Comparison of ENCODE assay signal across 22 cellular contexts in the genomic region with DNA sequence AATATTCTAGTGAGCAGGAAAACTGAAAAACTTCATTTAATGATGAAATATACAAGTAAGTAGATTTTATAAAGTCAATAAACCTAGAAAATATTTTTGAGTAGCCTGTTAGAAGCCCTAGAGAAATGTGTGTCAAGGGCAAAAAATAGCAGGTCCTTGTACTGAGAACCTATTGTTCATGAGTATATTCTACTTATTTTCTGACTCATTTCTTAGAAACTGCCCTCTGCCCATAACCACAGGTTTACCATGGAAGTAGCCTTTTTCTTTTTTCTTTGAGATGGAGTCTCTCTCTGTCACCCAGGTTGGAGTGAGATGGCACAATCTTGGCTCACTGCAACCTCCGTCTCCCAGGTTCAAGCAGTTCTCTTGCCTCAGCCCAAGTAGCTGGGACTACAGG. TPM values are rescaled to one million over a fixed set of nuclear protein-coding genes. Genes with fewer than 3 reads are reported as not detected.
DNase-seq lines count a peak whose midpoint lies in the region; ATAC-seq and TF ChIP-seq lines count a peak whose summit lies in the region.
"Had no signal": no experiment of that assay in that cellular context is flagged by ENCODE, and none has a peak within 500 bp of the region (broad histone marks: within the 10 kb centered on the region; RNA-seq: fewer than 3 reads in every experiment).

No MANE protein-coding gene starts in this region.

- no peak for DNase-seq in activated CD8-positive, alpha-beta T cell treated with anti-CD3 and anti-CD28 coated beads for 36 hours
- DNase-seq in activated CD8-positive, alpha-beta T cell treated with anti-CD3 and anti-CD28 coated beads, Interleukin-2, amount 10 ng/mL, durations not matched to agents 7 days and 5 days: no peak
- peak; percentile 40 for DNase-seq in LHCN-M2 (ENCODE audit: low read depth)
- DNase-seq in OCI-M1 (lab: John Stamatoyannopoulos, UW): peak; percentile 41
- DNase-seq in renal cortical epithelial cell (ENCODE audit: low read depth): peak; percentile 43
- DNase-seq in activated CD4-positive, CD25-positive, alpha-beta regulatory T cell treated with anti-CD3 and anti-CD28 coated beads, Interleukin-2, amount 50 U/mL, for 72 hours: no peak
- DNase-seq in HuH-7.5 (ENCODE audit: low spot score): no peak
- DNase-seq: COR-L47, DMS 273 treated with DMSO at 0.1 percent for 48 hours, DND-41, GDM1, KG1, NCI-H1105 treated with DMSO at 0.1 percent for 48 hours, NCI-H1694, NCI-H2081 treated with DMSO at 0.1 percent for 48 hours, PC-9 had no signal

- H3K36me3 Mint-ChIP-seq in activated CD8-positive, alpha-beta T cell treated with anti-CD3 and anti-CD28 coated beads for 36 hours (ENCODE audit: low read depth): no peaks in the 10 kb centered on the region
- no peaks in the 10 kb centered on the region for H3K36me3 Mint-ChIP-seq in activated CD8-positive, alpha-beta T cell treated with anti-CD3 and anti-CD28 coated beads, Interleukin-2, amount 10 ng/mL, durations not matched to agents 7 days and 5 days (ENCODE audit: low read depth)

- peaks cover 21% of the 10 kb centered on the region for H3K4me1 Mint-ChIP-seq in activated CD8-positive, alpha-beta T cell treated with anti-CD3 and anti-CD28 coated beads for 36 hours (ENCODE audit: low read depth)
- peaks cover 34% of the 10 kb centered on the region for H3K4me1 Mint-ChIP-seq in activated CD8-positive, alpha-beta T cell treated with anti-CD3 and anti-CD28 coated beads, Interleukin-2, amount 10 ng/mL, durations not matched to agents 7 days and 5 days (ENCODE audit: low read depth)

- no peaks in the 10 kb centered on the region for H3K27me3 Mint-ChIP-seq in activated CD8-positive, alpha-beta T cell treated with anti-CD3 and anti-CD28 coated beads for 36 hours
- H3K27me3 Mint-ChIP-seq in activated CD8-positive, alpha-beta T cell treated with anti-CD3 and anti-CD28 coated beads, Interleukin-2, amount 10 ng/mL, durations not matched to agents 7 days and 5 days (ENCODE audit: low read depth): no peaks in the 10 kb centered on the region

- H3K9me3 Mint-ChIP-seq in activated CD8-positive, alpha-beta T cell treated with anti-CD3 and anti-CD28 coated beads for 36 hours: no peaks in the 10 kb centered on the region
- H3K9me3 Mint-ChIP-seq in activated CD8-positive, alpha-beta T cell treated with anti-CD3 and anti-CD28 coated beads, Interleukin-2, amount 10 ng/mL, durations not matched to agents 7 days and 5 days (ENCODE audit: insufficient read depth): no peaks in the 10 kb centered on the region
- H3K9me3 Mint-ChIP-seq: GM23338 had no signal

- peak; percentile 19 for ATAC-seq in activated CD8-positive, alpha-beta T cell treated with anti-CD3 and anti-CD28 coated beads for 36 hours
- ATAC-seq in activated CD8-positive, alpha-beta T cell treated with anti-CD3 and anti-CD28 coated beads, Interleukin-2, amount 10 ng/mL, durations not matched to agents 7 days and 5 days: no peak
- no peak for ATAC-seq in GM21786 (IDR thresholded peaks at IDR 0.05; ENCODE audit: unreplicated experiment)
- ATAC-seq: GM23338, HepG2 had no signal

- CTCF ChIA-PET in activated CD8-positive, alpha-beta T cell treated with anti-CD3 and anti-CD28 coated beads for 36 hours (lab: Charles Lee): interaction anchor here (1.6 kb wide), 1 partner anchor 375 kb away, joined by 3 read pairs; no protein-coding TSS in a partner anchor
- CTCF ChIA-PET in activated CD8-positive, alpha-beta T cell treated with anti-CD3 and anti-CD28 coated beads, Interleukin-2, amount 10 ng/mL, durations not matched to agents 7 days and 5 days (lab: Charles Lee): interaction anchor here (0.7 to 1.3 kb wide), 4 partner anchors 11 to 141 kb away, joined by 3 read pairs; no protein-coding TSS in a partner anchor

- H3K27ac Mint-ChIP-seq in activated CD8-positive, alpha-beta T cell treated with anti-CD3 and anti-CD28 coated beads for 36 hours: peak overlapping the region; percentile 20
- no peak overlapping the region for H3K27ac Mint-ChIP-seq in activated CD8-positive, alpha-beta T cell treated with anti-CD3 and anti-CD28 coated beads, Interleukin-2, amount 10 ng/mL, durations not matched to agents 7 days and 5 days
- H3K27ac Mint-ChIP-seq: GM23338 had no signal

- TF ChIP-seq CTCF in activated CD8-positive, alpha-beta T cell treated with anti-CD3 and anti-CD28 coated beads for 36 hours (IDR thresholded peaks at IDR 0.05): no peak

- POLR2A ChIA-PET in activated CD8-positive, alpha-beta T cell treated with anti-CD3 and anti-CD28 coated beads for 36 hours (lab: Charles Lee): no interaction called here
- POLR2A ChIA-PET in activated CD8-positive, alpha-beta T cell treated with anti-CD3 and anti-CD28 coated beads, Interleukin-2, amount 10 ng/mL, durations not matched to agents 7 days and 5 days (lab: Charles Lee): interaction anchor here (0.9 to 2.3 kb wide), 2 partner anchors 26 to 82 kb away, joined by 3 to 12 read pairs; a partner anchor contains a TSS

- intact Hi-C loops in activated CD8-positive, alpha-beta T cell treated with anti-CD3 and anti-CD28 coated beads for 36 hours (cut with micrococcal nuclease): no loop called here

- H3K4me3 Mint-ChIP-seq in activated CD8-positive, alpha-beta T cell treated with anti-CD3 and anti-CD28 coated beads for 36 hours: no peak overlapping the region
- H3K4me3 Mint-ChIP-seq in activated CD8-positive, alpha-beta T cell treated with anti-CD3 and anti-CD28 coated beads, Interleukin-2, amount 10 ng/mL, durations not matched to agents 7 days and 5 days: no peak overlapping the region
- H3K4me3 Mint-ChIP-seq: GM23338 had no signal

RNA-seq across cellular contexts. Expression of a gene that starts 19.4 kb away (rescaled TPM):
- total RNA-seq in activated CD8-positive, alpha-beta T cell treated with anti-CD3 and anti-CD28 coated beads for 36 hours: 10 to 100 TPM; 38.9 to 39.1 TPM
- total RNA-seq in activated CD8-positive, alpha-beta T cell treated with anti-CD3 and anti-CD28 coated beads, Interleukin-2, amount 10 ng/mL, durations not matched to agents 7 days and 5 days: 10 to 100 TPM; 36.8 to 37.6 TPM
- 20.8 and 21.8 TPM in 2 replicates for total RNA-seq in LHCN-M2 (2014; rRNA removed)
- 2.9 TPM for polyA plus RNA-seq in LHCN-M2 (2012)
- 21.4 and 46.7 TPM in 2 replicates for total RNA-seq in renal cortical epithelial cell

RNA-seq across cellular contexts. Expression of a gene that starts 20.1 kb away (rescaled TPM):
- 1 to 10 TPM; 4.8 to 5.7 TPM for total RNA-seq in activated CD8-positive, alpha-beta T cell treated with anti-CD3 and anti-CD28 coated beads for 36 hours
- total RNA-seq in activated CD8-positive, alpha-beta T cell treated with anti-CD3 and anti-CD28 coated beads, Interleukin-2, amount 10 ng/mL, durations not matched to agents 7 days and 5 days: 1 to 10 TPM; 5.8 TPM
- total RNA-seq in LHCN-M2 (2014; rRNA removed) (0.11 TPM in 1 of 2 replicates, not detected in the other), renal cortical epithelial cell (0.10 TPM in 1 of 2 replicates, not detected in the other)
- polyA plus RNA-seq in LHCN-M2 (2012): 0.09 TPM
- total RNA-seq: MCF 10A, NCI-H460 had no signal
- polyA plus RNA-seq: AG04450 had no signal

Comparison
In these comparisons a context has a peak if more than half of its experiments do, and no peak if none do; other contexts are left out.
1. DNase-seq: peak in LHCN-M2 (single experiment), OCI-M1 (single experiment) and renal cortical epithelial cell (single experiment); none in activated CD8-positive, alpha-beta T cell treated with anti-CD3 and anti-CD28 coated beads for 36 hours (single experiment), activated CD8-positive, alpha-beta T cell treated with anti-CD3 and anti-CD28 coated beads, Interleukin-2, amount 10 ng/mL, durations not matched to agents 7 days and 5 days (single experiment), activated CD4-positive, CD25-positive, alpha-beta regulatory T cell treated with anti-CD3 and anti-CD28 coated beads, Interleukin-2, amount 50 U/mL, for 72 hours (single experiment) and HuH-7.5 (single experiment).